Comparison of ENCODE assay signal across 1 cellular context in the genomic region with DNA sequence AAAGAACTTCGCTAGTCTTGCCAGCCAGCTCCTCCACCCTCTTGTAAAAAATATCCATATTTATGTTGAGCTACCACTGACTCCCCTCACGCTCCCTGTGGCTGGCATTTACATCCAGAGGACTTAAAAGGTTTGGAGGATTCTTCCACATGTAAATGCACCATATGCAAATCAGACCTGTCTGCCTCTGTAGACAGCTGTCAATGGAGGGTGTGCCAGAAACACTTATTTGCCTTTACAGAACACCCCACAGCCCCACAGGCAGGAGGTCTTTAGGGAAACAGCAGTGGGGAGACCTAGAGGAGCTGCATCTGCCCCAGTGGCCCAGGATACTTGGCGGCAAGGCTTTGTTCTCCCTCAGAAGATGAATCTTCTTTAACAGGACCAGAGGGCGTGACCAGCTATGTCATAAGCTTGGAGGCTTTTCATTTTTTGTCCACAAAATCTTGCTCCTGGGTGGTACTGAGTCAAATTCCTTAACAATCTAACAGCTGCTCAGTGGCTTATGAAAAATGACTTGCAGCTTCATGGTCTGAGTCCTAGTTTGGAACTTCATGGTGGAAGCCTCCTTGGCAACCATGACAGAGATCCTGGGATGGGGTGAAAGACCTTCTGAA.
TF ChIP-seq lines count a peak whose summit lies in the region.

No MANE protein-coding gene starts in this region.

TF ChIP-seq in WTC11, 78 proteins besides CTCF, POLR2A, EP300 and RAD21 (continued from another document):
- TF ChIP-seq FOXK1 (CRISPR knock-in tag; IDR thresholded peaks at IDR 0.05), result no peak
- TF ChIP-seq, protein P1, sequence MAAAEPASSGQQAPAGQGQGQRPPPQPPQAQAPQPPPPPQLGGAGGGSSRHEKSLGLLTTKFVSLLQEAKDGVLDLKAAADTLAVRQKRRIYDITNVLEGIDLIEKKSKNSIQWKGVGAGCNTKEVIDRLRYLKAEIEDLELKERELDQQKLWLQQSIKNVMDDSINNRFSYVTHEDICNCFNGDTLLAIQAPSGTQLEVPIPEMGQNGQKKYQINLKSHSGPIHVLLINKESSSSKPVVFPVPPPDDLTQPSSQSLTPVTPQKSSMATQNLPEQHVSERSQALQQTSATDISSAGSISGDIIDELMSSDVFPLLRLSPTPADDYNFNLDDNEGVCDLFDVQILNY (CRISPR knock-in tag; IDR thresholded peaks at IDR 0.05), result no peak
